13 cellular contexts compared by ENCODE assay signal in the genomic region with DNA sequence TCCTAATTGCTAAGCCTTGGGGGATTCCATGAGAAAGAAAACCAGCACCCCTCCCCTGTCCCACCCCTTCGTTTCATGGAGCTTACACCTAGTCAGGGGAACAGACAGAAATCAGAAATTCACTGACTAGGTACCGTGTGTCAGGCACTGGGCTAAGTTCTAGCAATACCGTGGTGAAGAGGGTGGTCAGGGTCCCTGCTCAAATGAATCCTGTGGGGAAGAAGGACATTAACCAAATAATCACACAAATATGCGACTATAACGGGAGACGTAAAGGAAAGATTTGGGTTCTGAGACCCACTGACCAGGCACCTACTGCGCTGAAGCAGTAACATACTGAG.
DNase-seq lines count a peak whose midpoint lies in the region; ATAC-seq and TF ChIP-seq lines count a peak whose summit lies in the region.
"Had no signal": no experiment of that assay in that cellular context is flagged by ENCODE, and none has a peak within 500 bp of the region (broad histone marks: within the 10 kb centered on the region; RNA-seq: fewer than 3 reads in every experiment).

No MANE protein-coding gene starts in this region.

- H3K4me1 ChIP-seq in H9 (ENCODE audit: insufficient read depth, low read length), result no peaks in the 10 kb centered on the region
- H3K4me1 ChIP-seq in RWPE2 (ENCODE audit: insufficient read depth, poor library complexity, severe bottlenecking), result peaks cover 8% of the 10 kb centered on the region
- peaks cover 0 to 6% (median 2%) of the 10 kb centered on the region in 4 donors for H3K4me1 ChIP-seq in esophagus muscularis mucosa
- H3K4me1 ChIP-seq: HAP-1 had no signal

- no peak overlapping the region for H2BK20ac ChIP-seq in H9 (ENCODE audit: low read depth, low read length, poor library complexity, severe bottlenecking)

- no peaks in the 10 kb centered on the region for H3K9me3 ChIP-seq in H9 (ENCODE audit: control insufficient read depth, low read depth, low read length)
- no peaks in the 10 kb centered on the region for H3K9me3 ChIP-seq in RWPE2 (ENCODE audit: severe bottlenecking)
- no peaks in the 10 kb centered on the region for H3K9me3 ChIP-seq in esophagus muscularis mucosa
- H3K9me3 ChIP-seq: HAP-1 had no signal

- no CpG with 5 or more reads among the region's 7 CpGs for WGBS in H9 (ENCODE audit: extremely low coverage, insufficient read length, low lambda C conversion rate)
- WGBS in esophagus muscularis mucosa, result 85% methylated on average over 7 of the region's 7 CpGs

- TF ChIP-seq CTCF in H9 (conservative IDR thresholded peaks at IDR 0.05), result no peak
- no peak for TF ChIP-seq CTCF in RWPE2 (IDR thresholded peaks at IDR 0.05; ENCODE audit: poor library complexity, severe bottlenecking)
- TF ChIP-seq CTCF in esophagus muscularis mucosa (IDR thresholded peaks at IDR 0.05), result no peak
- TF ChIP-seq CTCF in osteocyte (IDR thresholded peaks at IDR 0.05), result no peak
- no peak for TF ChIP-seq CTCF in glutamatergic neuron (IDR thresholded peaks at IDR 0.05; ENCODE audit: partially characterized antibody, unreplicated experiment)
- TF ChIP-seq CTCF in type B pancreatic cell (conservative IDR thresholded peaks at IDR 0.05), result no peak

- H3K79me1 ChIP-seq in H9 (ENCODE audit: insufficient read depth, low read depth, low read length, poor library complexity, severe bottlenecking), result no peaks in the 10 kb centered on the region

- no peak overlapping the region for H3K4me2 ChIP-seq in H9 (ENCODE audit: insufficient read depth, insufficient read length, low read length)

- H3K23me2 ChIP-seq in H9 (ENCODE audit: insufficient read length, low read depth, low read length, poor library complexity, severe bottlenecking), result no peaks in the 10 kb centered on the region

- H3K4me1 Mint-ChIP-seq in H9, result peaks cover 2 to 10% of the 10 kb centered on the region in 2 experiments
- H3K4me1 Mint-ChIP-seq in osteocyte (ENCODE audit: unreplicated experiment), result no peaks in the 10 kb centered on the region
- no peaks in the 10 kb centered on the region for H3K4me1 Mint-ChIP-seq in glutamatergic neuron (ENCODE audit: low read depth, unreplicated experiment)
- peaks cover 5% of the 10 kb centered on the region for H3K4me1 Mint-ChIP-seq in type B pancreatic cell (ENCODE audit: unreplicated experiment)

- H4K5ac ChIP-seq in H9 (ENCODE audit: insufficient read length, low read depth, low read length), result no peak overlapping the region

- H3K4me3 ChIP-seq in RWPE2 (ENCODE audit: severe bottlenecking) (no peak overlapping the region), esophagus muscularis mucosa (no peak overlapping the region)
- H3K4me3 ChIP-seq: HAP-1 had no signal

- H3K36me3 ChIP-seq in RWPE2 (ENCODE audit: low read depth), result no peaks in the 10 kb centered on the region
- H3K36me3 ChIP-seq in esophagus muscularis mucosa, result no peaks in the 10 kb centered on the region
- H3K36me3 ChIP-seq: HAP-1 had no signal

- no peak overlapping the region for H2BK5ac ChIP-seq in H9 (ENCODE audit: insufficient read length, low read length)

- no peak overlapping the region for H3K18ac ChIP-seq in H9 (ENCODE audit: insufficient read length, low read depth, low read length)

- no peak overlapping the region for H3T11ph ChIP-seq in H9 (ENCODE audit: low read length)

- DNase-seq in H9, result peak; percentile 4
- DNase-seq in RWPE2 (ENCODE audit: low spot score), result peak; percentile 38
- peak; percentile 24 for DNase-seq in esophagus muscularis mucosa (ENCODE audit: extremely low spot score)
- peak; percentile 15 for DNase-seq in osteocyte (ENCODE audit: extremely low spot score, unreplicated experiment)
- no peak for DNase-seq in glutamatergic neuron
- DNase-seq in type B pancreatic cell (ENCODE audit: extremely low spot score, unreplicated experiment), result no peak
- DNase-seq: DMS 273 treated with DMSO at 0.1 percent for 48 hours had no signal

- H3K27me3 ChIP-seq in H9 (ENCODE audit: insufficient read depth, low read length), result no peaks in the 10 kb centered on the region
- H3K27me3 ChIP-seq in RWPE2 (ENCODE audit: insufficient read depth, poor library complexity, severe bottlenecking), result no peaks in the 10 kb centered on the region
- no peaks in the 10 kb centered on the region for H3K27me3 ChIP-seq in esophagus muscularis mucosa

- no peak overlapping the region for H4K8ac ChIP-seq in H9 (replicated peaks; ENCODE audit: insufficient read length, low read depth, low read length)

- intact Hi-C loops in esophagus muscularis mucosa (cut with DNase I), result loop anchor here (5.0 to 10.0 kb wide), 3 partner anchors 381 to 1696 kb away; a partner anchor contains a TSS

- H3K4me3 Mint-ChIP-seq in H9, result no peak overlapping the region
- no peak overlapping the region for H3K4me3 Mint-ChIP-seq in osteocyte (ENCODE audit: unreplicated experiment)
- H3K4me3 Mint-ChIP-seq in glutamatergic neuron (ENCODE audit: unreplicated experiment), result no peak overlapping the region
- no peak overlapping the region for H3K4me3 Mint-ChIP-seq in type B pancreatic cell
- H3K4me3 Mint-ChIP-seq: B cell; CD4-positive, CD25-positive, alpha-beta regulatory T cell; CD8-positive, alpha-beta memory T cell had no signal

- no peak overlapping the region for H2BK15ac ChIP-seq in H9 (ENCODE audit: low read depth, low read length)

- TF ChIP-seq POLR2A in esophagus muscularis mucosa (IDR thresholded peaks at IDR 0.05; ENCODE audit: low read depth), result no peak

- H3K36me3 Mint-ChIP-seq in H9 (ENCODE audit: insufficient read depth in 1 of 3, low read depth in 3 of 3) (no peaks in the 10 kb centered on the region), osteocyte (ENCODE audit: unreplicated experiment) (no peaks in the 10 kb centered on the region), glutamatergic neuron (ENCODE audit: unreplicated experiment) (no peaks in the 10 kb centered on the region), type B pancreatic cell (no peaks in the 10 kb centered on the region)
- H3K36me3 Mint-ChIP-seq: CD4-positive, CD25-positive, alpha-beta regulatory T cell; CD8-positive, alpha-beta memory T cell had no signal

- H3K9me3 Mint-ChIP-seq in H9, result no peaks in the 10 kb centered on the region
- no peaks in the 10 kb centered on the region for H3K9me3 Mint-ChIP-seq in osteocyte (ENCODE audit: unreplicated experiment)
- no peaks in the 10 kb centered on the region for H3K9me3 Mint-ChIP-seq in glutamatergic neuron (ENCODE audit: unreplicated experiment)
- no peaks in the 10 kb centered on the region for H3K9me3 Mint-ChIP-seq in type B pancreatic cell
- H3K9me3 Mint-ChIP-seq: CD4-positive, CD25-positive, alpha-beta regulatory T cell; CD8-positive, alpha-beta memory T cell had no signal

- peaks cover 4% of the 10 kb centered on the region for H4K20me1 ChIP-seq in H9 (ENCODE audit: control insufficient read depth, insufficient read depth, insufficient read length)

- TF ChIP-seq EP300 in esophagus muscularis mucosa (IDR thresholded peaks at IDR 0.05), result no peak

- no peaks in the 10 kb centered on the region for H3K79me2 ChIP-seq in H9 (ENCODE audit: insufficient read depth, low read length)

- no peak overlapping the region for H3K23ac ChIP-seq in H9 (ENCODE audit: insufficient read length, low read depth, low read length)

- no peak overlapping the region for H3K4ac ChIP-seq in H9 (ENCODE audit: low read depth, low read length)

- H3K27ac ChIP-seq in H9 (ENCODE audit: insufficient read length, low read depth, low read length) (no peak overlapping the region), RWPE2 (ENCODE audit: poor library complexity, severe bottlenecking) (no peak overlapping the region), esophagus muscularis mucosa (replicated peaks in 1 of 4) (no peak overlapping the region)

- H3K9ac ChIP-seq in H9 (ENCODE audit: extremely low read depth, insufficient read length, low read length), result no peak overlapping the region

- no peaks in the 10 kb centered on the region; the same call in none of the 2 replicates for H3K27me3 Mint-ChIP-seq in H9 (ENCODE audit: low read depth)
- peaks cover 3% of the 10 kb centered on the region for H3K27me3 Mint-ChIP-seq in osteocyte (ENCODE audit: unreplicated experiment)
- no peaks in the 10 kb centered on the region for H3K27me3 Mint-ChIP-seq in glutamatergic neuron (ENCODE audit: unreplicated experiment)
- peaks cover 5% of the 10 kb centered on the region for H3K27me3 Mint-ChIP-seq in type B pancreatic cell
- H3K27me3 Mint-ChIP-seq: CD8-positive, alpha-beta memory T cell had no signal

- no peak overlapping the region for H4K91ac ChIP-seq in H9 (ENCODE audit: insufficient read length, low read depth, low read length)

- ATAC-seq in RWPE2 (ENCODE audit: low read depth) (no peak), HG03108 (IDR thresholded peaks at IDR 0.05; ENCODE audit: unreplicated experiment) (no peak), GM18520 (IDR thresholded peaks at IDR 0.05; ENCODE audit: unreplicated experiment) (no peak)

- no peak overlapping the region for H2BK120ac ChIP-seq in H9 (ENCODE audit: low read depth, low read length, poor library complexity, severe bottlenecking)

- peak overlapping the region in 1 of 3 experiments; percentile 8; a peak in 1 of 7 replicates for H3K27ac Mint-ChIP-seq in H9
- no peak overlapping the region for H3K27ac Mint-ChIP-seq in osteocyte (ENCODE audit: unreplicated experiment)
- no peak overlapping the region for H3K27ac Mint-ChIP-seq in glutamatergic neuron (ENCODE audit: unreplicated experiment)
- no peak overlapping the region for H3K27ac Mint-ChIP-seq in type B pancreatic cell
- H3K27ac Mint-ChIP-seq: B cell; CD4-positive, CD25-positive, alpha-beta regulatory T cell; CD8-positive, alpha-beta memory T cell had no signal

- H2AFZ ChIP-seq in H9 (ENCODE audit: low read length), result no peak overlapping the region

- H2BK12ac ChIP-seq in H9 (ENCODE audit: insufficient read length, low read depth, low read length), result no peak overlapping the region

- no peak overlapping the region for H3K14ac ChIP-seq in H9 (ENCODE audit: insufficient read depth, low read length)

- no peak overlapping the region for H3K56ac ChIP-seq in H9 (ENCODE audit: insufficient read length, low read depth, low read length)

- no peak overlapping the region for H2AK5ac ChIP-seq in H9 (ENCODE audit: insufficient read length, low read length)

Comparison
In these comparisons a context has a peak if more than half of its experiments do, and no peak if none do; other contexts are left out.
1. DNase-seq: peak in H9 (single experiment), RWPE2 (single experiment), esophagus muscularis mucosa (single experiment) and osteocyte (single experiment); none in glutamatergic neuron (single experiment) and type B pancreatic cell (single experiment).